ENCODE assay signal across 8 cellular contexts in the genomic region with DNA sequence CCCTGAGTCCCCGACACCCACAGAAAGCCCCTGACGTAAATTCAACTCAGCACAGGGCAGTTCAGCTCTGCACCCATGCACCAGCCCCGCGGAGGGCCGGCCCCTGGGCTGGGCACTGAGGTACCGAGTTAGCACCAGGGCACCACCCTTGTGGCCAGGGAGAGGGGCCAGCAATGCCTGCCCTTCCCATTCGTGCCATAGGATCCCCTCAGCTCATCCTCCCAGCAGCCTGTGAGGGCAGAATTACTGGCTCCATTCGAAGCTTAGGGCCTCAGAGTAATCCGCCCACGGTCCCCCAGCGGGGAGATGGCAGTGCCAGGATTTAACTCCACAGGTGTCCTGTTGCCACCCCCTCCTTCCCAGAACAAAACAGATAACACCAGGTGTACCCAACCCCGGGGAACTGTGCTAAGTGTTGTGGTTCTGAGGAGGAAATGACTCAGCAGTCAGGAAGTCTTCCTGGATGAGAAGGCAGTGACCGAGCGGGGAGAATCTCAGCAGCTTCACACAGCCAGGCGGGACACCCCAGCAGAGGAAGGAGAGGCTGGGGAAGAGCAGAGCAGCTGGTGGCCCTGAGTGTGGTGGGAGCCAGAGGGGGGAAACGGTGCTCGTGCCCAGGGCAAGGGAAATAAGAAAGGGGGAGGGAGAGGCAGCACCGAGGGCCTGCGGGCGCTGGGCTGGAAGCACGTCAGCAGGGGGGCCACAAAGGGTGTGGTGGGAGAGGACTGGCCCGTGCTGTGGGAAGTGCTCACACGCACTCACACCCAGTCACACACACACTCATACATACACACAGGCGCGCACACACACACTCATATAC. TPM values are rescaled to one million over a fixed set of nuclear protein-coding genes. Genes with fewer than 3 reads are reported as not detected.
A peak's percentile ranks its signal among the peaks of the same experiment; 100 is the strongest.
DNase-seq lines count a peak whose midpoint lies in the region; ATAC-seq, FAIRE-seq and TF ChIP-seq lines count a peak whose summit lies in the region.

No MANE protein-coding gene starts in this region.

- TF ChIP-seq POLR2A in GM12891 (IDR thresholded peaks at IDR 0.05; ENCODE audit: low read depth, low read length) (no peak), tibial nerve (IDR thresholded peaks at IDR 0.05) (no peak)

- no peak overlapping the region for H3K27ac Mint-ChIP-seq in endodermal cell

- DNase-seq in GM12891 (ENCODE audit: insufficient read length, low spot score) (peak; percentile 52), NCI-H1105 treated with DMSO at 0.1 percent for 48 hours (lab: John Stamatoyannopoulos, UW) (peak; percentile 62), endodermal cell (peak; percentile 88), tibial nerve (ENCODE audit: low spot score in 2 of 2) (peak in 1 of 2 donors; percentile 35), epidermal melanocyte (ENCODE audit: insufficient read length, low spot score) (no peak)

- WGBS in endodermal cell (ENCODE audit: insufficient coverage in 1 of 2, insufficient read length in 1 of 2), 2 experiments, result 64 to 70% methylated on average over 13 to 22 of the region's 25 CpGs
- WGBS in tibial nerve, 2 donors, result 33 to 35% methylated on average over 17 to 24 of the region's 25 CpGs

- peaks cover 12% of the 10 kb centered on the region for H3K9me3 Mint-ChIP-seq in endodermal cell

- H3K9me3 ChIP-seq in endodermal cell (ENCODE audit: control insufficient read depth, low read length) (no peaks in the 10 kb centered on the region), muscle layer of colon (ENCODE audit: low read length) (no peaks in the 10 kb centered on the region), tibial nerve (no peaks in the 10 kb centered on the region)

- FAIRE-seq in GM12891 (lab: Jason Lieb, UNC), result no peak

- H3K4me3 Mint-ChIP-seq in endodermal cell, result no peak overlapping the region

- H3K27me3 ChIP-seq in endodermal cell (ENCODE audit: control insufficient read depth, insufficient read depth, low read length, poor library complexity, severe bottlenecking) (no peaks in the 10 kb centered on the region), muscle layer of colon (ENCODE audit: control insufficient read depth in 1 of 2, insufficient read depth in 2 of 2, low read length in 2 of 2) (no peaks in the 10 kb centered on the region), tibial nerve (no peaks in the 10 kb centered on the region)

- H3K9ac ChIP-seq in endodermal cell (ENCODE audit: extremely low read depth, low read length, poor library complexity, severe bottlenecking) (no peak overlapping the region), muscle layer of colon (ENCODE audit: low read length) (peak overlapping the region; percentile 8)

- no peak for TF ChIP-seq CTCF in endodermal cell (conservative IDR thresholded peaks at IDR 0.05)
- no peak for TF ChIP-seq CTCF in tibial nerve (IDR thresholded peaks at IDR 0.05)

- H3K27ac ChIP-seq in endodermal cell (ENCODE audit: low read depth, low read length) (peak overlapping the region; percentile 73), muscle layer of colon (ENCODE audit: low read depth, low read length) (peak overlapping the region; percentile 78), tibial nerve (peak overlapping the region; percentile 11 to 78 (median 41))

- H3K36me3 Mint-ChIP-seq in endodermal cell (ENCODE audit: low read depth), result peaks cover 3% of the 10 kb centered on the region

- H3K4me1 Mint-ChIP-seq in endodermal cell, result peaks cover 19% of the 10 kb centered on the region

- H3K27me3 Mint-ChIP-seq in endodermal cell (ENCODE audit: insufficient read depth), result no peaks in the 10 kb centered on the region

- H3K36me3 ChIP-seq in endodermal cell (ENCODE audit: control insufficient read depth, insufficient read depth, low read length) (no peaks in the 10 kb centered on the region), muscle layer of colon (ENCODE audit: insufficient read depth, low read length) (no peaks in the 10 kb centered on the region), tibial nerve (no peaks in the 10 kb centered on the region)

- H3K4me3 ChIP-seq in endodermal cell (ENCODE audit: low read length) (no peak overlapping the region), muscle layer of colon (ENCODE audit: low read depth in 1 of 2, low read length in 2 of 2) (peak overlapping the region; percentile 26 to 36), tibial nerve (no peak overlapping the region)

- ATAC-seq in HG02610 (IDR thresholded peaks at IDR 0.05; ENCODE audit: unreplicated experiment), result peak; percentile 78
- ATAC-seq in activated CD4-positive, CD25-positive, alpha-beta regulatory T cell treated with anti-CD3 and anti-CD28 coated beads, Interleukin-2, amount 50 U/mL, for 24 hours, result peak; percentile 70 to 72

- peak in 1 of 2 donors; percentile 58 for TF ChIP-seq EP300 in tibial nerve (IDR thresholded peaks at IDR 0.05)

- peaks cover 7% of the 10 kb centered on the region for H3K4me1 ChIP-seq in endodermal cell (ENCODE audit: control insufficient read depth, insufficient read depth, low read length)
- peaks cover 60% of the 10 kb centered on the region for H3K4me1 ChIP-seq in muscle layer of colon (ENCODE audit: insufficient read depth, low read length)
- peaks cover 3 to 61% (median 36%) of the 10 kb centered on the region in 4 donors for H3K4me1 ChIP-seq in tibial nerve

TF ChIP-seq in GM12891, 5 proteins besides CTCF, POLR2A, EP300 and RAD21:
- TF ChIP-seq PAX5 (IDR thresholded peaks at IDR 0.05; ENCODE audit: insufficient read depth, low read length, severe bottlenecking), result no peak
- no peak for TF ChIP-seq SPI1 (IDR thresholded peaks at IDR 0.05; ENCODE audit: low read depth, low read length)
- no peak for TF ChIP-seq TAF1 (IDR thresholded peaks at IDR 0.05; ENCODE audit: low read depth, low read length)
- no peak for TF ChIP-seq POLR2AphosphoS5 (IDR thresholded peaks at IDR 0.05; ENCODE audit: low read depth, low read length)
- no peak for TF ChIP-seq POU2F2 (IDR thresholded peaks at IDR 0.05; ENCODE audit: low read depth, low read length)
TF ChIP-seq in GM12891: peak in this region for 0.

RNA-seq across cellular contexts. Expression of a gene that starts 59.6 kb away (rescaled TPM):
- polyA plus RNA-seq in GM12891 (2012; ENCODE audit: low read depth, missing spikeins), result 0.50 TPM
- 10 to 100 TPM in 1 of 2 donors, 1 to 10 TPM in 1; 7.5 to 14.9 TPM for total RNA-seq in endodermal cell
- polyA plus RNA-seq in endodermal cell (2013, experiment 1 of 2), result 8.9 TPM
- 10.0 TPM for polyA plus RNA-seq in endodermal cell (2013, experiment 2 of 2)
- total RNA-seq in tibial nerve, result 10 to 100 TPM; 29.8 to 45.6 (median 34.3) TPM

Comparison
In these comparisons a context has a peak if more than half of its experiments do, and no peak if none do; other contexts are left out.
1. H3K4me3 ChIP-seq: peak in muscle layer of colon (2 of 2); none in endodermal cell (single experiment) and tibial nerve (0 of 4).
2. Peak in every context shown above with its lines, with median percentiles within 50 percentile points of each other: H3K27ac ChIP-seq.